In the genomic region with DNA sequence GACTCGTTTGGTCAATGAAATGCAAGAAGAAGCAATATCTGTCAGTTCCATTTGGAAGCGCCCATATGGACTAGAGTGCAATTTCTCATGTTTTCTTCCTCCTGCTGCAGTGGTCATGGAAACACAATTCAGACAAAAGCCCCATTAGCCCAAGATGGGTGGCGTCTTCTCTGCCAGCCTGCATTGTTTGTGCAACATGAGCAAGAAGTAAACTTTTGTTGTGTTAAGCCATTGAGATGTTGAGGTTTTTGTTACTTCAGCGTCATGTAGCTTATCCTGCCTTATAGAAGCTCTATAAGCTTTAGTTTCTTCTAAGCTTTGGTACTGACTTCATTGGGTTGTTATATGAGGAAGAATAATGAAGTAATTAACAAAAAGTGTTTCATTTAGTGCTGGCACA, we compare ENCODE assay signal across 22 cellular contexts.
"Had no signal": no experiment of that assay in that cellular context is flagged by ENCODE, and none has a peak within 500 bp of the region (broad histone marks: within the 10 kb centered on the region; RNA-seq: fewer than 3 reads in every experiment).

No MANE protein-coding gene starts in this region.

- H3K36me3 Mint-ChIP-seq: IgD-negative memory B cell had no signal

- H3K4me3 ChIP-seq: K562 had no signal

- H3K27ac ChIP-seq: KMS-11, RWPE1 had no signal

- H3K9me3 Mint-ChIP-seq: IgD-negative memory B cell had no signal

- H3K9me2 ChIP-seq: SK-N-SH had no signal

- H3K9ac ChIP-seq: KMS-11, SK-N-SH had no signal

- H3K27ac Mint-ChIP-seq: IgD-negative memory B cell had no signal

- DNase-seq: Kasumi-1; MM.1S; NCI-H1092 treated with DMSO at 0.1 percent for 48 hours; NCI-H1436; NCI-H187; NCI-H2029; NCI-H2081 treated with DMSO at 0.1 percent for 48 hours; NCI-H226; NCI-H446; NCI-H510A; NCI-H524 treated with DMSO at 0.1 percent for 48 hours; NCI-H774; NK-92 treated with Interleukin-12 subunit alpha and Interleukin-12 subunit beta, amount 100 ng/mL, for 24 hours; PC-3; SHP77; SK-N-SH; SW 1271 had no signal

- H3K4me2 ChIP-seq: KMS-11, SK-N-SH had no signal

- ATAC-seq: K562, Panc1, PC-3 had no signal

- H3K9me3 ChIP-seq: SK-N-SH had no signal

- H3K4me1 Mint-ChIP-seq: IgD-negative memory B cell had no signal

- H3K4me3 Mint-ChIP-seq: IgD-negative memory B cell had no signal
